In the genomic region with DNA sequence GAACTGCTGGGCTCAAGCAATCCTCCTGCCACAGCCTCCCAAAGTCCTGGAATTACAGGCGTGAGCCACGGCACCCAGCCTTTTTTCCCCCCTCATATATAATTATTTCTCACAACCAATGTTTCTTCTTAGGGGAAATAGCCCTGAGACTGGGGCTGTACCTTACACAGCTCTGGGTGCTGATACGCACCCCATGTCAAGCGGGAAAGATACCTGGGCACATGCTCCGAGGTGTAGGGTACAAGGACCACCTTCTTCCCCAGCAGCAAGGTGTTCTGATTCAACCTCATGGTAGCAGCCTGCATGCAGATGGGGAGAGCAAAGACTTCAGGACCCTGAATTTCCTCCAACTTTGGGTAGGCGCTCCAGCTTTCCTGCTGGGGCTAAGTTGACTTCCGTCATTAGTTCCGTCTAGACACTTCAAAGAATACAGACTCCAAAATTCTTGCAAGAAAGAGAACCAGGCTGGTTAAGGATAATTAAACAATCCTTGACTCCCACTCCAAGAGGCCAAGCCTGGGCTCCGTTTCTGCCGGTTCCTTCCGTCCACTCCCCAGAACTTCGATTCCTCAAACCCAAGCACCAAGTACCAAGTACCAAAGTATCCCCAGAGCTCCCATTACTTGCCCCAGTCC, we compare ENCODE assay signal across 8 cellular contexts. TPM values are rescaled to one million over a fixed set of nuclear protein-coding genes. Genes with fewer than 3 reads are reported as not detected.
DNase-seq lines count a peak whose midpoint lies in the region; ATAC-seq and TF ChIP-seq lines count a peak whose summit lies in the region.

No MANE protein-coding gene starts in this region.

- DNase-seq in DND-41 (no peak), Panc1 (ENCODE audit: low read depth, low spot score) (no peak), GM13976 (ENCODE audit: low spot score) (no peak), NCI-H2081 (lab: John Stamatoyannopoulos, UW) (no peak), NCI-H1417 (lab: John Stamatoyannopoulos, UW) (no peak)

- H3K27ac ChIP-seq in DND-41 (ENCODE audit: low read length): peak overlapping the region; percentile 87
- peak overlapping the region; percentile 90 for H3K27ac ChIP-seq in Panc1 (ENCODE audit: low read length)
- peak overlapping the region; percentile 46 to 84 for H3K27ac ChIP-seq in esophagus (ENCODE audit: low read depth in 2 of 2, low read length in 1 of 2)
- no peak overlapping the region for H3K27ac ChIP-seq in parathyroid adenoma

- POLR2A ChIA-PET in Panc1 (lab: Charles Lee): interaction anchor here (0.6 kb wide), 2 partner anchors 34 to 268 kb away, joined by 3 to 8 read pairs; no protein-coding TSS in a partner anchor

- H2AFZ ChIP-seq in DND-41 (ENCODE audit: low read depth, low read length): peak overlapping the region; percentile 86
- H2AFZ ChIP-seq in parathyroid adenoma: peak overlapping the region; percentile 80

- peaks cover 23% of the 10 kb centered on the region for H3K4me1 ChIP-seq in DND-41 (ENCODE audit: insufficient read depth, low read length)
- H3K4me1 ChIP-seq in Panc1 (ENCODE audit: control insufficient read depth, insufficient read depth, low read length): peaks cover 17% of the 10 kb centered on the region
- peaks cover 0 to 11% of the 10 kb centered on the region in 2 donors for H3K4me1 ChIP-seq in esophagus (ENCODE audit: control insufficient read depth in 2 of 2, insufficient read depth in 2 of 2, low read length in 1 of 2)
- peaks cover 15% of the 10 kb centered on the region for H3K4me1 ChIP-seq in parathyroid adenoma

- TF ChIP-seq CTCF in DND-41 (IDR thresholded peaks at IDR 0.05; ENCODE audit: borderline replicate concordance, extremely low read depth, low read length, poor library complexity, severe bottlenecking): no peak
- TF ChIP-seq CTCF in Panc1 (IDR thresholded peaks at IDR 0.05): no peak
- TF ChIP-seq CTCF in parathyroid adenoma (IDR thresholded peaks at IDR 0.05): no peak
- TF ChIP-seq CTCF in GM13976 (IDR thresholded peaks at IDR 0.05; ENCODE audit: borderline replicate concordance, control extremely low read depth, extremely low read depth, insufficient read depth, missing control alignments): no peak

- peak overlapping the region; percentile 100 for H3K4me2 ChIP-seq in DND-41 (ENCODE audit: insufficient read depth, low read length)
- peak overlapping the region; percentile 90 for H3K4me2 ChIP-seq in parathyroid adenoma (ENCODE audit: low read length)

- WGBS in esophagus, 2 donors: 35 to 37% methylated on average over 12 of the region's 12 CpGs

- H3K9ac ChIP-seq in DND-41 (ENCODE audit: low read depth, low read length): peak overlapping the region; percentile 81
- H3K9ac ChIP-seq in parathyroid adenoma: peak overlapping the region; percentile 25

- CTCF ChIA-PET in Panc1 (lab: Charles Lee): interaction anchor here (0.6 to 1.5 kb wide), 5 partner anchors 11 to 118 kb away, joined by 3 to 9 read pairs (median 9); no protein-coding TSS in a partner anchor

- BruUV-seq in Panc1 (replicated peaks; lab: Mats Ljungman, UMichigan): TSS peak; percentile 95

- H3K4me3 ChIP-seq in DND-41 (ENCODE audit: low read depth in 1 of 2, low read length in 2 of 2) (peak overlapping the region; percentile 87 to 90), Panc1 (ENCODE audit: low read depth in 2 of 2, low read length in 2 of 2) (peak overlapping the region; percentile 81 to 99), esophagus (ENCODE audit: low read depth in 1 of 2, low read length in 2 of 2) (peak overlapping the region; percentile 73 to 85), parathyroid adenoma (ENCODE audit: low read depth, low read length) (peak overlapping the region; percentile 86)

- intact Hi-C loops in Panc1 (cut with micrococcal nuclease; ENCODE audit: unreplicated experiment): no loop called here

- peaks cover 47% of the 10 kb centered on the region for H3K79me2 ChIP-seq in DND-41 (ENCODE audit: insufficient read depth, low read length)
- peaks cover 12% of the 10 kb centered on the region for H3K79me2 ChIP-seq in parathyroid adenoma

- in situ Hi-C loops in Panc1 (cut with HindIII; ENCODE audit: low pct_unique_long_range_greater_than_20kb, low sequenced_read_pairs): no loop called here
- in situ Hi-C loops in GM13976 (cut with MboI; ENCODE audit: low sequenced_read_pairs, unreplicated experiment): no loop called here

- H3K9me3 ChIP-seq in DND-41 (ENCODE audit: insufficient read depth, low read length, severe bottlenecking): no peaks in the 10 kb centered on the region
- no peaks in the 10 kb centered on the region for H3K9me3 ChIP-seq in Panc1 (ENCODE audit: control insufficient read depth, insufficient read depth, low read depth, low read length)
- no peaks in the 10 kb centered on the region for H3K9me3 ChIP-seq in esophagus (ENCODE audit: control insufficient read depth in 2 of 2, insufficient read depth in 1 of 2, low read depth in 1 of 2, low read length in 1 of 2)
- no peaks in the 10 kb centered on the region for H3K9me3 ChIP-seq in parathyroid adenoma (ENCODE audit: control insufficient read depth, low read length)

- H3K27me3 ChIP-seq in DND-41 (ENCODE audit: insufficient read depth, low read length, poor library complexity) (no peaks in the 10 kb centered on the region), Panc1 (ENCODE audit: control insufficient read depth, insufficient read depth, low read length) (no peaks in the 10 kb centered on the region), esophagus (ENCODE audit: control insufficient read depth in 1 of 2, insufficient read depth in 2 of 2, low read length in 2 of 2) (no peaks in the 10 kb centered on the region), parathyroid adenoma (ENCODE audit: control insufficient read depth, insufficient read depth, low read length) (no peaks in the 10 kb centered on the region)

- H3K36me3 ChIP-seq in DND-41 (ENCODE audit: insufficient read depth, low read length) (peaks cover 42% of the 10 kb centered on the region), Panc1 (ENCODE audit: control insufficient read depth, insufficient read depth, low read length) (peaks cover 9% of the 10 kb centered on the region; the same call in 1 of the 2 replicates), esophagus (ENCODE audit: control insufficient read depth in 2 of 2, insufficient read depth in 2 of 2, low read length in 1 of 2) (peaks cover 18 to 28% of the 10 kb centered on the region in 2 donors), parathyroid adenoma (ENCODE audit: control insufficient read depth, insufficient read depth, low read length) (no peaks in the 10 kb centered on the region)

- H4K20me1 ChIP-seq in DND-41 (ENCODE audit: insufficient read depth, low read length): peaks cover 40% of the 10 kb centered on the region; the same call in 1 of the 2 replicates

- ATAC-seq in DND-41 (ENCODE audit: insufficient read depth, low read depth) (0 out of 3 replicates have a peak, but pooled peaks have one; percentile 0), Panc1 (no peak), HG03039 (IDR thresholded peaks at IDR 0.05; ENCODE audit: unreplicated experiment) (no peak)

RNA-seq across cellular contexts. Expression of gene NAT9, which starts 0.6 kb away (rescaled TPM):
- total RNA-seq in Panc1 (2021; ENCODE audit: unreplicated experiment): 90.1 TPM
- polyA plus RNA-seq in Panc1 (2012; ENCODE audit: insufficient read length): 59.6 TPM
- 10 to 100 TPM; 19.7 to 25.6 TPM for polyA plus RNA-seq in esophagus

RNA-seq across cellular contexts. Expression of gene NHERF1, which starts 27.1 kb away (rescaled TPM):
- total RNA-seq in Panc1 (2021; ENCODE audit: unreplicated experiment): 90.8 TPM
- 66.0 TPM for polyA plus RNA-seq in Panc1 (2012; ENCODE audit: insufficient read length)
- polyA plus RNA-seq in esophagus: 100 to 1,000 TPM; 108 to 224 TPM

RNA-seq across cellular contexts. Expression of gene RAB37, which starts 38.5 kb away (rescaled TPM):
- total RNA-seq in Panc1 (2021; ENCODE audit: unreplicated experiment): 1.5 TPM
- polyA plus RNA-seq in Panc1 (2012; ENCODE audit: insufficient read length): 1.2 TPM
- under 1 TPM; 0.66 to 0.86 TPM for polyA plus RNA-seq in esophagus
